Comparison of ENCODE assay signal across 11 cellular contexts in genomic region chr1:211753649-211754251, GRCh38.
"Had no signal": no experiment of that assay in that cellular context is flagged by ENCODE, and none has a peak within 500 bp of the region (broad histone marks: within the 10 kb centered on the region; RNA-seq: fewer than 3 reads in every experiment).

No MANE protein-coding gene starts in this region.

- ATAC-seq: heart left ventricle; stimulated activated naive CD8-positive, alpha-beta T cell treated with anti-CD3 and anti-CD28 coated beads, Interleukin-15, amount 100 ng/mL, for 72 hours had no signal

- H3K27ac ChIP-seq: breast epithelium, heart left ventricle, left ventricle myocardium inferior had no signal

- DNase-seq: activated CD4-positive, alpha-beta memory T cell treated with anti-CD3 and anti-CD28 coated beads, Interleukin-2, amount 10 ng/mL, durations not matched to agents 7 days and 5 days; activated naive CD8-positive, alpha-beta T cell treated with anti-CD3 and anti-CD28 coated beads, Interleukin-2, amount 10 ng/mL, durations not matched to agents 7 days and 5 days; aorta; foreskin melanocyte; heart left ventricle; kidney; left ventricle myocardium inferior; stimulated activated CD4-positive, alpha-beta T cell treated with anti-CD3 and anti-CD28 coated beads, Interleukin-2, amount 100 ng/mL, for 48 hours; stimulated activated naive CD8-positive, alpha-beta T cell treated with anti-CD3 and anti-CD28 coated beads, Interleukin-15, amount 100 ng/mL, for 72 hours; T-helper 9 cell had no signal

- H3K27me3 ChIP-seq: breast epithelium, heart left ventricle had no signal

- H3K4me1 ChIP-seq: breast epithelium had no signal

- H3K4me3 ChIP-seq: breast epithelium, heart left ventricle, left ventricle myocardium inferior had no signal

- H3K36me3 ChIP-seq: breast epithelium had no signal
